ENCODE assay signal across 8 cellular contexts in the genomic region with DNA sequence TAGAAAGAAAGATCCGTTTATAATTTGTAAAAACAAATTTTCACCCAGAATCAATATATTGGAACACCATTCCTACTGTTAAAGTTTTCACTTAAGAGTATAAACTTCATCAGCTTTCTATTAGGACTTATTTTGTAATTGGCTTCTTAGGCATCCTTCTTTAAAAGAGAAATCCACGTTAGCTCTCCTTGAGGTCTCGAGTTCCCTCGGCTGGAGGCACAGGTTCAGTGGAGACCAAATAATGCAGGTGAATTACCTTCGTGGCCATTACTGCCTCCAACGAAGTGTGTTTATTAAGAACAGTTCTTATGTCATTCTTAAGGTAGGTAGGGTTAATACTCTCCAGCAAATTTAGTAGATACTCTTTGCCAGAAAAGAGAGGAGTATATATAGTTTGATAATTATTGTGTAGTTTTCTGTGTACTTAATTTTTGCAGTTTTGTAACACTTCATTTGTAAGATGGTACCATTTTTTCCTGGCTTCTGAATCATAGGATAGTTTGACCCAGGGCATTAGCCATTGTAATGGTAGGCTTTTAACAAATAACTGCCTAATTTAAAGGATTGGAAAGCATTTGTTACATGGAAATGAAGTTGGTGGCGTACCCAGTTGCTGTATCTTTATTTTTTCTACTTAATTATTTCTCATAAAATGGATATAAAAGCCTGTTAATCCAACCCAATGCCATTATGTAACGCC. TPM values are rescaled to one million over a fixed set of nuclear protein-coding genes. Genes with fewer than 3 reads are reported as not detected.
DNase-seq lines count a peak whose midpoint lies in the region; ATAC-seq, FAIRE-seq and TF ChIP-seq lines count a peak whose summit lies in the region.

No MANE protein-coding gene starts in this region.

- peak overlapping the region; percentile 86 for H3K4me3 ChIP-seq in BE2C (ENCODE audit: low read depth, low read length)
- peak overlapping the region; percentile 96 for H3K4me3 ChIP-seq in choroid plexus epithelial cell (ENCODE audit: low read depth, low read length)

- POLR2A ChIA-PET in naive thymus-derived CD8-positive, alpha-beta T cell (lab: Charles Lee), result interaction anchor here (1.0 to 17.4 kb wide), 4 partner anchors 11 to 31 kb away, joined by 3 to 689 read pairs (median 4); no protein-coding TSS in a partner anchor

- H3K9me3 ChIP-seq in BE2C, result no peaks in the 10 kb centered on the region
- no peaks in the 10 kb centered on the region for H3K9me3 ChIP-seq in KOPT-K1 (ENCODE audit: insufficient read depth, low read length, poor library complexity, severe bottlenecking)

- peaks cover 18 to 55% (median 36%) of the 10 kb centered on the region in 3 donors for H3K36me3 Mint-ChIP-seq in naive thymus-derived CD8-positive, alpha-beta T cell

- no peaks in the 10 kb centered on the region for H3K27me3 Mint-ChIP-seq in naive thymus-derived CD8-positive, alpha-beta T cell

- H3K9me3 Mint-ChIP-seq in naive thymus-derived CD8-positive, alpha-beta T cell, result peaks cover 0 to 4% (median 0%) of the 10 kb centered on the region in 9 donors

- TF ChIP-seq CTCF in BE2C (IDR thresholded peaks at IDR 0.05; ENCODE audit: low read depth, low read length) (no peak), choroid plexus epithelial cell (conservative IDR thresholded peaks at IDR 0.05; ENCODE audit: low read depth, low read length) (no peak)

- H3K4me3 Mint-ChIP-seq in naive thymus-derived CD8-positive, alpha-beta T cell, result peak overlapping the region; percentile 90 to 99 (median 98)

- DNase-seq in BE2C, result no peak
- DNase-seq in choroid plexus epithelial cell (ENCODE audit: low read depth), result no peak
- DNase-seq in naive thymus-derived CD8-positive, alpha-beta T cell, result no peak
- no peak for DNase-seq in RCC 7860 (ENCODE audit: low spot score)
- no peak for DNase-seq in H4 (ENCODE audit: low spot score)
- DNase-seq in pons (ENCODE audit: low spot score), result no peak

- H3K27me3 ChIP-seq in BE2C, result no peaks in the 10 kb centered on the region

- H3K27ac Mint-ChIP-seq in naive thymus-derived CD8-positive, alpha-beta T cell, result peak overlapping the region; percentile 91 to 100 (median 99)

- ATAC-seq in naive thymus-derived CD8-positive, alpha-beta T cell, result no peak
- no peak for ATAC-seq in GM19467 (IDR thresholded peaks at IDR 0.05; ENCODE audit: unreplicated experiment)

- H3K27ac ChIP-seq in KOPT-K1 (ENCODE audit: low read depth, low read length, poor library complexity, severe bottlenecking), result peak overlapping the region; percentile 56

- FAIRE-seq in RCC 7860 (lab: Jason Lieb, UNC), result no peak

- peaks cover 34 to 60% (median 53%) of the 10 kb centered on the region in 4 donors for H3K4me1 Mint-ChIP-seq in naive thymus-derived CD8-positive, alpha-beta T cell

- H3K4me1 ChIP-seq in BE2C, result no peaks in the 10 kb centered on the region

- H3K36me3 ChIP-seq in BE2C (peaks cover 41% of the 10 kb centered on the region), KOPT-K1 (ENCODE audit: insufficient read depth, low read length) (peaks cover 41% of the 10 kb centered on the region)

RNA-seq across cellular contexts. Expression of a gene that starts 2.2 kb away (rescaled TPM):
- 274 TPM for polyA plus RNA-seq in BE2C (2012; ENCODE audit: insufficient read depth, insufficient read length, low read depth)
- total RNA-seq in naive thymus-derived CD8-positive, alpha-beta T cell, result 100 to 1,000 TPM; 735 to 757 TPM
- polyA plus RNA-seq in naive thymus-derived CD8-positive, alpha-beta T cell, result 1,000 to 10,000 TPM; 1,900 to 2,853 (median 2,404) TPM
- 271 and 291 TPM in 2 replicates for total RNA-seq in H4 (2014; rRNA removed; shearing (Covaris generic))
